1 cellular context compared by ENCODE assay signal in the genomic region with DNA sequence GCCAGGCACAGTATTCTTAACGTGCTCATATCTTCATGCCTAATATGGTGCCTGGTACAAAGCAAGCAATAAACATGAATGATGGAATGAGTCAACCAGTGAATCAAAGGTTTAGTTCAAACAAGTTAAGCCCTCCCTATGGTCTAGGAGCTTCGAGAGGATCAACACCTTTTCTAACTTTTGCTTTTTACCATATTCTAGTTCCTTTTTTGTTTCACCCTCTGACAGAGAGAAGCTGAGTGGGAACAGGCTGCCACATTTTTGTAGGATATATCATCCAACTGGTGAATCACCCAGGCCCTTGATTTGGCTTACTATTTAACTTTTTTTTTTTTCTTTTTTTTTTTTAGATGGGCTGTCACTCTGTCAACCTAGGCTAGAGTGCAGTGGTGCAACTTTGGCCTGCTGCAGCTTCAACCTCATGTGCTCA.
TF ChIP-seq lines count a peak whose summit lies in the region.

No MANE protein-coding gene starts in this region.

TF ChIP-seq in HepG2, 621 proteins besides CTCF, POLR2A, EP300 and RAD21 (continued from another document):
- TF ChIP-seq, protein P1, sequence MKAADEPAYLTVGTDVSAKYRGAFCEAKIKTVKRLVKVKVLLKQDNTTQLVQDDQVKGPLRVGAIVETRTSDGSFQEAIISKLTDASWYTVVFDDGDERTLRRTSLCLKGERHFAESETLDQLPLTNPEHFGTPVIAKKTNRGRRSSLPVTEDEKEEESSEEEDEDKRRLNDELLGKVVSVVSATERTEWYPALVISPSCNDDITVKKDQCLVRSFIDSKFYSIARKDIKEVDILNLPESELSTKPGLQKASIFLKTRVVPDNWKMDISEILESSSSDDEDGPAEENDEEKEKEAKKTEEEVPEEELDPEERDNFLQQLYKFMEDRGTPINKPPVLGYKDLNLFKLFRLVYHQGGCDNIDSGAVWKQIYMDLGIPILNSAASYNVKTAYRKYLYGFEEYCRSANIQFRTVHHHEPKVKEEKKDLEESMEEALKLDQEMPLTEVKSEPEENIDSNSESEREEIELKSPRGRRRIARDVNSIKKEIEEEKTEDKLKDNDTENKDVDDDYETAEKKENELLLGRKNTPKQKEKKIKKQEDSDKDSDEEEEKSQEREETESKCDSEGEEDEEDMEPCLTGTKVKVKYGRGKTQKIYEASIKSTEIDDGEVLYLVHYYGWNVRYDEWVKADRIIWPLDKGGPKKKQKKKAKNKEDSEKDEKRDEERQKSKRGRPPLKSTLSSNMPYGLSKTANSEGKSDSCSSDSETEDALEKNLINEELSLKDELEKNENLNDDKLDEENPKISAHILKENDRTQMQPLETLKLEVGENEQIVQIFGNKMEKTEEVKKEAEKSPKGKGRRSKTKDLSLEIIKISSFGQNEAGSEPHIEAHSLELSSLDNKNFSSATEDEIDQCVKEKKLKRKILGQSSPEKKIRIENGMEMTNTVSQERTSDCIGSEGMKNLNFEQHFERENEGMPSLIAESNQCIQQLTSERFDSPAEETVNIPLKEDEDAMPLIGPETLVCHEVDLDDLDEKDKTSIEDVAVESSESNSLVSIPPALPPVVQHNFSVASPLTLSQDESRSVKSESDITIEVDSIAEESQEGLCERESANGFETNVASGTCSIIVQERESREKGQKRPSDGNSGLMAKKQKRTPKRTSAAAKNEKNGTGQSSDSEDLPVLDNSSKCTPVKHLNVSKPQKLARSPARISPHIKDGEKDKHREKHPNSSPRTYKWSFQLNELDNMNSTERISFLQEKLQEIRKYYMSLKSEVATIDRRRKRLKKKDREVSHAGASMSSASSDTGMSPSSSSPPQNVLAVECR (CRISPR knock-in tag; IDR thresholded peaks at IDR 0.05; ENCODE audit: borderline replicate concordance): no peak
- TF ChIP-seq, protein P2, sequence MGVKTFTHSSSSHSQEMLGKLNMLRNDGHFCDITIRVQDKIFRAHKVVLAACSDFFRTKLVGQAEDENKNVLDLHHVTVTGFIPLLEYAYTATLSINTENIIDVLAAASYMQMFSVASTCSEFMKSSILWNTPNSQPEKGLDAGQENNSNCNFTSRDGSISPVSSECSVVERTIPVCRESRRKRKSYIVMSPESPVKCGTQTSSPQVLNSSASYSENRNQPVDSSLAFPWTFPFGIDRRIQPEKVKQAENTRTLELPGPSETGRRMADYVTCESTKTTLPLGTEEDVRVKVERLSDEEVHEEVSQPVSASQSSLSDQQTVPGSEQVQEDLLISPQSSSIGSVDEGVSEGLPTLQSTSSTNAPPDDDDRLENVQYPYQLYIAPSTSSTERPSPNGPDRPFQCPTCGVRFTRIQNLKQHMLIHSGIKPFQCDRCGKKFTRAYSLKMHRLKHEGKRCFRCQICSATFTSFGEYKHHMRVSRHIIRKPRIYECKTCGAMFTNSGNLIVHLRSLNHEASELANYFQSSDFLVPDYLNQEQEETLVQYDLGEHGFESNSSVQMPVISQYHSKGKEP (CRISPR knock-in tag; IDR thresholded peaks at IDR 0.05): no peak
- TF ChIP-seq IKZF1 (IDR thresholded peaks at IDR 0.05) (no peak), KDM5B (CRISPR knock-in tag; IDR thresholded peaks at IDR 0.05; ENCODE audit: borderline replicate concordance) (no peak), MAFG (CRISPR knock-in tag; IDR thresholded peaks at IDR 0.05) (no peak), ZZZ3 (CRISPR knock-in tag; IDR thresholded peaks at IDR 0.05; ENCODE audit: borderline replicate concordance) (no peak), ZNF256 (CRISPR knock-in tag; conservative IDR thresholded peaks at IDR 0.05) (no peak), ZNF720 (CRISPR knock-in tag; IDR thresholded peaks at IDR 0.05) (no peak), SALL1 (CRISPR knock-in tag; IDR thresholded peaks at IDR 0.05) (no peak), YEATS4 (CRISPR knock-in tag; IDR thresholded peaks at IDR 0.05; ENCODE audit: borderline replicate concordance) (no peak)
- TF ChIP-seq, protein P3, sequence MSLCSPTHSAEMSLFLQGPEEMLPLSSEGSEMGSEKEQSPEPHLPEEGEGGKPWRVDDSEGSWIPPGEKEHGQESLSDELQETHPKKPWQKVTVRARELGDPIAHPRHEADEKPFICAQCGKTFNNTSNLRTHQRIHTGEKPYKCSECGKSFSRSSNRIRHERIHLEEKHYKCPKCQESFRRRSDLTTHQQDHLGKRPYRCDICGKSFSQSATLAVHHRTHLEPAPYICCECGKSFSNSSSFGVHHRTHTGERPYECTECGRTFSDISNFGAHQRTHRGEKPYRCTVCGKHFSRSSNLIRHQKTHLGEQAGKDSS (CRISPR knock-in tag; IDR thresholded peaks at IDR 0.05; ENCODE audit: borderline replicate concordance, low read depth): no peak
- TF ChIP-seq, protein P4, sequence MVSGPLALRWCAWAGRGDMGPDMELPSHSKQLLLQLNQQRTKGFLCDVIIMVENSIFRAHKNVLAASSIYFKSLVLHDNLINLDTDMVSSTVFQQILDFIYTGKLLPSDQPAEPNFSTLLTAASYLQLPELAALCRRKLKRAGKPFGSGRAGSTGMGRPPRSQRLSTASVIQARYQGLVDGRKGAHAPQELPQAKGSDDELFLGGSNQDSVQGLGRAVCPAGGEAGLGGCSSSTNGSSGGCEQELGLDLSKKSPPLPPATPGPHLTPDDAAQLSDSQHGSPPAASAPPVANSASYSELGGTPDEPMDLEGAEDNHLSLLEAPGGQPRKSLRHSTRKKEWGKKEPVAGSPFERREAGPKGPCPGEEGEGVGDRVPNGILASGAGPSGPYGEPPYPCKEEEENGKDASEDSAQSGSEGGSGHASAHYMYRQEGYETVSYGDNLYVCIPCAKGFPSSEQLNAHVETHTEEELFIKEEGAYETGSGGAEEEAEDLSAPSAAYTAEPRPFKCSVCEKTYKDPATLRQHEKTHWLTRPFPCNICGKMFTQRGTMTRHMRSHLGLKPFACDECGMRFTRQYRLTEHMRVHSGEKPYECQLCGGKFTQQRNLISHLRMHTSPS (CRISPR knock-in tag; IDR thresholded peaks at IDR 0.05; ENCODE audit: low read depth): no peak
